26 cellular contexts compared by ENCODE assay signal in the genomic region with DNA sequence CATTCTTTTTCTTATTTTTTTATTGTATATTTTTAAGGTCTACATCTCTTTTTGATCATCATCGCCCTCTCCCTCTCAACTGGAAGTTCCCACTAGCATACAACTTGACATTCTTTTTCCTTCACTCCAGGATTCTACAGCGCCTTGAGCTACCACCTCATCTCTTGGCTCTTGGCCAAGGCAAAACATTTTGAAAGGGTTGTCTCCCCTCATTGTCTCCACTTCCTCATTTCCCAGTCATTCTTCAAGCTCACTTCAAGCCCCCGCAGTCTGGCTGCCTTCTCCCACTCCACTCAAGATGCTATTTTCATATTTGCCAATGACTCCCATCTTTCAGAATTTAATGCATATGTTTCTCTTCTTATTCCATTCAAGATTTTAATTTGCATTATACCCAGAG.
"Had no signal": no experiment of that assay in that cellular context is flagged by ENCODE, and none has a peak within 500 bp of the region (broad histone marks: within the 10 kb centered on the region; RNA-seq: fewer than 3 reads in every experiment).

No MANE protein-coding gene starts in this region.

- H3K9me3 ChIP-seq: body of pancreas, SK-N-SH had no signal

- H3K4me3 ChIP-seq: body of pancreas had no signal

- ATAC-seq: activated CD4-positive, alpha-beta T cell treated with anti-CD3 and anti-CD28 coated beads for 36 hours; activated CD8-positive, alpha-beta T cell treated with anti-CD3 and anti-CD28 coated beads for 36 hours; activated T-cell treated with anti-CD3 and anti-CD28 coated beads, Interleukin-2, amount 50 U/mL, for 72 hours; body of pancreas; Panc1; Right ventricle myocardium inferior had no signal

- H3K27ac Mint-ChIP-seq: activated CD4-positive, alpha-beta T cell treated with anti-CD3 and anti-CD28 coated beads for 36 hours; activated CD8-positive, alpha-beta T cell treated with anti-CD3 and anti-CD28 coated beads for 36 hours; activated naive CD8-positive, alpha-beta T cell treated with anti-CD3 and anti-CD28 coated beads, Interleukin-2, amount 10 ng/mL, durations not matched to agents 7 days and 5 days; activated T-cell treated with anti-CD3 and anti-CD28 coated beads, Interleukin-2, amount 50 U/mL, for 72 hours; activated T-helper 2 cell treated with anti-CD3 and anti-CD28 coated beads, Interferon-gamma antibody, Interleukin-2, Interleukin-4, amounts not matched to agents 10 μg/mL and 5 μg/mL and 100 μg/mL, durations not matched to agents 14 hours and 24 hours and 36 hours had no signal

- H3K4me3 Mint-ChIP-seq: activated CD4-positive, alpha-beta T cell treated with anti-CD3 and anti-CD28 coated beads for 36 hours; activated CD8-positive, alpha-beta T cell treated with anti-CD3 and anti-CD28 coated beads for 36 hours; activated naive CD8-positive, alpha-beta T cell treated with anti-CD3 and anti-CD28 coated beads, Interleukin-2, amount 10 ng/mL, durations not matched to agents 7 days and 5 days; activated T-cell treated with anti-CD3 and anti-CD28 coated beads, Interleukin-2, amount 50 U/mL, for 72 hours had no signal

- H3K9me2 ChIP-seq: SK-N-SH had no signal

- H3K9ac ChIP-seq: KMS-11, SK-N-SH had no signal

- H3K4me2 ChIP-seq: KMS-11, SK-N-SH had no signal

- H3K36me3 Mint-ChIP-seq: activated naive CD8-positive, alpha-beta T cell treated with anti-CD3 and anti-CD28 coated beads, Interleukin-2, amount 10 ng/mL, durations not matched to agents 7 days and 5 days had no signal

- FAIRE-seq: bronchial epithelial cell had no signal

- H3K36me3 ChIP-seq: WERI-Rb-1 had no signal

- H3K9me3 Mint-ChIP-seq: activated CD8-positive, alpha-beta T cell treated with anti-CD3 and anti-CD28 coated beads for 36 hours; activated naive CD8-positive, alpha-beta T cell treated with anti-CD3 and anti-CD28 coated beads, Interleukin-2, amount 10 ng/mL, durations not matched to agents 7 days and 5 days; activated T-helper 2 cell treated with anti-CD3 and anti-CD28 coated beads, Interferon-gamma antibody, Interleukin-2, Interleukin-4, amounts not matched to agents 10 μg/mL and 5 μg/mL and 100 μg/mL, durations not matched to agents 14 hours and 24 hours and 36 hours had no signal

- H3K27me3 ChIP-seq: body of pancreas had no signal

- H3K27ac ChIP-seq: body of pancreas, KMS-11, WERI-Rb-1 had no signal

- DNase-seq: activated CD4-positive, alpha-beta T cell treated with anti-CD3 and anti-CD28 coated beads for 36 hours; activated CD4-positive, alpha-beta T cell treated with anti-CD3 and anti-CD28 coated beads, Interleukin-2, amount 50 U/mL, for 1 hour; activated CD8-positive, alpha-beta memory T cell treated with anti-CD3 and anti-CD28 coated beads, Interleukin-2, amount 50 U/mL, for 4 hours; activated CD8-positive, alpha-beta T cell treated with anti-CD3 and anti-CD28 coated beads for 36 hours; activated naive CD4-positive, alpha-beta T cell treated with anti-CD3 and anti-CD28 coated beads, Interleukin-2, amount 50 U/mL, for 16 hours; activated naive CD8-positive, alpha-beta T cell treated with anti-CD3 and anti-CD28 coated beads, Interleukin-2, amount 10 ng/mL, durations not matched to agents 7 days and 5 days; activated T-cell treated with anti-CD3 and anti-CD28 coated beads, Interleukin-2, amount 50 U/mL, for 72 hours; aorta; body of pancreas; central memory CD4-positive, alpha-beta T cell; NCI-H1105; NCI-H1436; NCI-H1694 treated with DMSO at 0.1 percent for 48 hours; NCI-H2029 treated with DMSO at 0.1 percent for 48 hours; NCI-H446; NCI-H524; NCI-H748 treated with DMSO at 0.1 percent for 48 hours; RPMI8226; SK-N-SH; T-helper 1 cell; WERI-Rb-1 had no signal

- H3K4me1 Mint-ChIP-seq: activated CD4-positive, alpha-beta T cell treated with anti-CD3 and anti-CD28 coated beads for 36 hours; activated naive CD8-positive, alpha-beta T cell treated with anti-CD3 and anti-CD28 coated beads, Interleukin-2, amount 10 ng/mL, durations not matched to agents 7 days and 5 days had no signal

- H3K4me1 ChIP-seq: body of pancreas had no signal
